ENCODE assay signal across 12 cellular contexts in genomic region chr17:55177159-55177913, GRCh38.
DNase-seq lines count a peak whose midpoint lies in the region; ATAC-seq and TF ChIP-seq lines count a peak whose summit lies in the region.
"Had no signal": no experiment of that assay in that cellular context is flagged by ENCODE, and none has a peak within 500 bp of the region (broad histone marks: within the 10 kb centered on the region; RNA-seq: fewer than 3 reads in every experiment).

No MANE protein-coding gene starts in this region.

- no peak overlapping the region for H3K4me3 ChIP-seq in brain microvascular endothelial cell (ENCODE audit: low read depth, low read length)
- no peak overlapping the region for H3K4me3 ChIP-seq in esophagus muscularis mucosa

- peaks cover 0 to 13% (median 8%) of the 10 kb centered on the region in 4 donors for H3K9me3 ChIP-seq in esophagus muscularis mucosa

- H3K27me3 ChIP-seq in brain microvascular endothelial cell (replicated peaks) = no peaks in the 10 kb centered on the region
- no peaks in the 10 kb centered on the region for H3K27me3 ChIP-seq in esophagus muscularis mucosa

- no peak for ATAC-seq in GM21528 (IDR thresholded peaks at IDR 0.05; ENCODE audit: low FRiP score, unreplicated experiment)
- ATAC-seq: natural killer cell treated with Interleukin-12 subunit alpha and Interleukin-12 subunit beta and Interleukin-15 and Interleukin-18, amount 100 ng/mL, for 72 hours had no signal

- no peak for TF ChIP-seq EP300 in esophagus muscularis mucosa (IDR thresholded peaks at IDR 0.05)

- no peak for TF ChIP-seq POLR2A in esophagus muscularis mucosa (IDR thresholded peaks at IDR 0.05; ENCODE audit: low read depth)

- intact Hi-C loops in esophagus muscularis mucosa (cut with DNase I) = no loop called here

- H3K4me1 ChIP-seq in esophagus muscularis mucosa = no peaks in the 10 kb centered on the region

- H3K27ac ChIP-seq in brain microvascular endothelial cell (no peak overlapping the region), esophagus muscularis mucosa (replicated peaks in 1 of 4) (no peak overlapping the region)

- H3K36me3 ChIP-seq in brain microvascular endothelial cell (replicated peaks) = no peaks in the 10 kb centered on the region
- no peaks in the 10 kb centered on the region for H3K36me3 ChIP-seq in esophagus muscularis mucosa

- peak; percentile 35 for DNase-seq in ELR (ENCODE audit: low read depth)
- DNase-seq in HS-5 (ENCODE audit: low read depth) = peak; percentile 3
- no peak for DNase-seq in brain microvascular endothelial cell
- DNase-seq in lung microvascular endothelial cell (ENCODE audit: low read depth in 2 of 2) = peak; percentile 43 to 89
- DNase-seq in esophagus muscularis mucosa (ENCODE audit: extremely low spot score) = no peak
- no peak for DNase-seq in activated CD8-positive, alpha-beta memory T cell treated with anti-CD3 and anti-CD28 coated beads for 24 hours
- DNase-seq: activated CD4-positive, alpha-beta T cell treated with anti-CD3 and anti-CD28 coated beads, Interleukin-2, amount 10 ng/mL, durations not matched to agents 7 days and 5 days; activated naive CD4-positive, alpha-beta T cell treated with Interleukin-2 at 50 U/mL for 16 hours; DMS79 treated with DMSO at 0.1 percent for 48 hours; NCI-H2029 had no signal

- 50% methylated on average over 3 of the region's 3 CpGs for WGBS in esophagus muscularis mucosa

- peak; percentile 29 for TF ChIP-seq CTCF in brain microvascular endothelial cell (IDR thresholded peaks at IDR 0.05; ENCODE audit: low read depth, low read length, missing control alignments)
- no peak for TF ChIP-seq CTCF in esophagus muscularis mucosa (IDR thresholded peaks at IDR 0.05)

- in situ Hi-C loops in brain microvascular endothelial cell (cut with HindIII; ENCODE audit: low pct_ligation_motif_present, low sequenced_read_pairs) = no loop called here

Comparison
In these comparisons a context has a peak if more than half of its experiments do, and no peak if none do; other contexts are left out.
1. DNase-seq: peak in ELR (single experiment), HS-5 (single experiment) and lung microvascular endothelial cell (2 of 2); none in brain microvascular endothelial cell (single experiment), esophagus muscularis mucosa (single experiment) and activated CD8-positive, alpha-beta memory T cell treated with anti-CD3 and anti-CD28 coated beads for 24 hours (single experiment).